9 cellular contexts compared by ENCODE assay signal in genomic region chr12:54229624-54230212, GRCh38. TPM values are rescaled to one million over a fixed set of nuclear protein-coding genes. Genes with fewer than 3 reads are reported as not detected.
A peak's percentile ranks its signal among the peaks of the same experiment; 100 is the strongest.
DNase-seq lines count a peak whose midpoint lies in the region; ATAC-seq and TF ChIP-seq lines count a peak whose summit lies in the region.
"Had no signal": no experiment of that assay in that cellular context is flagged by ENCODE, and none has a peak within 500 bp of the region (broad histone marks: within the 10 kb centered on the region; RNA-seq: fewer than 3 reads in every experiment).

No MANE protein-coding gene starts in this region.

- H3K9ac ChIP-seq in SK-N-SH = peak overlapping the region; percentile 42; the same call in 1 of the 2 replicates
- no peak overlapping the region for H3K9ac ChIP-seq in MM.1S (ENCODE audit: low read length)

- H3K27me3 ChIP-seq in SK-N-SH (ENCODE audit: insufficient read depth) = no peaks in the 10 kb centered on the region
- H3K27me3 ChIP-seq in MM.1S (replicated peaks; ENCODE audit: insufficient read depth, low read length) = no peaks in the 10 kb centered on the region
- H3K27me3 ChIP-seq in spleen (replicated peaks in 1 of 7) = no peaks in the 10 kb centered on the region

- H3K4me2 ChIP-seq in SK-N-SH (peak overlapping the region; percentile 51; the same call in 1 of the 2 replicates), MM.1S (ENCODE audit: low read depth, low read length) (no peak overlapping the region)

- no peak overlapping the region for H3K4me3 ChIP-seq in SK-N-SH (ENCODE audit: low read depth in 2 of 2, low read length in 1 of 2)
- H3K4me3 ChIP-seq in fibroblast of villous mesenchyme (ENCODE audit: low read depth, low read length) = no peak overlapping the region
- H3K4me3 ChIP-seq in MM.1S (ENCODE audit: low read length) = no peak overlapping the region
- no peak overlapping the region for H3K4me3 ChIP-seq in spleen

- peak overlapping the region; percentile 52; the same call in 1 of the 2 replicates for H2AFZ ChIP-seq in SK-N-SH (ENCODE audit: low read depth)
- H2AFZ ChIP-seq in MM.1S (ENCODE audit: low read length) = no peak overlapping the region

- CTCF ChIA-PET in SK-N-SH (lab: Yijun Ruan, JAX) = interaction anchor here (2.1 kb wide), 1 partner anchor 10 kb away, joined by 13 read pairs; no protein-coding TSS in a partner anchor

- H3K36me3 ChIP-seq in SK-N-SH (replicated peaks in 1 of 2; ENCODE audit: control insufficient read depth in 1 of 2, insufficient read depth in 2 of 2, low read length in 1 of 2) = peaks cover 7 to 8% of the 10 kb centered on the region in 2 experiments
- no peaks in the 10 kb centered on the region for H3K36me3 ChIP-seq in MM.1S (replicated peaks; ENCODE audit: insufficient read depth, low read length)
- peaks cover 0 to 8% (median 0%) of the 10 kb centered on the region in 6 donors for H3K36me3 ChIP-seq in spleen

- H3K9me3 Mint-ChIP-seq in progenitor cell of endocrine pancreas (ENCODE audit: low read depth) = no peaks in the 10 kb centered on the region
- H3K9me3 Mint-ChIP-seq: activated CD4-positive, alpha-beta T cell treated with anti-CD3 and anti-CD28 coated beads, Interleukin-2, amount 10 ng/mL, durations not matched to agents 7 days and 5 days had no signal

- H3K27ac Mint-ChIP-seq in progenitor cell of endocrine pancreas = no peak overlapping the region
- H3K27ac Mint-ChIP-seq: activated CD4-positive, alpha-beta T cell treated with anti-CD3 and anti-CD28 coated beads, Interleukin-2, amount 10 ng/mL, durations not matched to agents 7 days and 5 days had no signal

- WGBS in SK-N-SH (ENCODE audit: low lambda C conversion rate) = 38% methylated on average over 4 of the region's 4 CpGs
- 75 to 95% (median 84%) methylated on average over 4 of the region's 4 CpGs for WGBS in spleen, 5 donors

- peaks cover 31% of the 10 kb centered on the region for H3F3A ChIP-seq in SK-N-SH (replicated peaks; ENCODE audit: insufficient read depth)
- H3F3A ChIP-seq in MM.1S (ENCODE audit: insufficient read depth, low read length) = no peaks in the 10 kb centered on the region

- 0 out of 2 replicates have a peak, but pooled peaks cover 3% of the 10 kb centered on the region for H3K79me2 ChIP-seq in SK-N-SH (ENCODE audit: insufficient read depth)
- H3K79me2 ChIP-seq in MM.1S (ENCODE audit: low read length) = no peaks in the 10 kb centered on the region

- intact Hi-C loops in spleen (cut with DNase I; ENCODE audit: low total_unique reads) = no loop called here

- H3K36me3 Mint-ChIP-seq in progenitor cell of endocrine pancreas (ENCODE audit: insufficient read depth) = peaks cover 7% of the 10 kb centered on the region

- peak; percentile 93 for DNase-seq in Caki2 (ENCODE audit: low read depth)
- DNase-seq in SK-N-SH = no peak
- peak; percentile 89 for DNase-seq in fibroblast of villous mesenchyme (ENCODE audit: low read depth)
- peak; percentile 99 for DNase-seq in renal cortical epithelial cell (ENCODE audit: low read depth)
- no peak for DNase-seq in MM.1S
- no peak for DNase-seq in progenitor cell of endocrine pancreas (ENCODE audit: low spot score, unreplicated experiment)
- no peak for DNase-seq in spleen
- DNase-seq: activated CD4-positive, alpha-beta T cell treated with anti-CD3 and anti-CD28 coated beads, Interleukin-2, amount 10 ng/mL, durations not matched to agents 7 days and 5 days had no signal

- H3K4me1 ChIP-seq in SK-N-SH (ENCODE audit: control insufficient read depth in 1 of 2, insufficient read depth in 2 of 2, low read depth in 1 of 2, low read length in 1 of 2) (peaks cover 2 to 17% of the 10 kb centered on the region in 2 experiments; a peak in 3 of 4 replicates), MM.1S (ENCODE audit: low read length) (no peaks in the 10 kb centered on the region), spleen (peaks cover 0 to 33% (median 13%) of the 10 kb centered on the region in 6 donors)

- TF ChIP-seq RAD21 in SK-N-SH (IDR thresholded peaks at IDR 0.05; ENCODE audit: low read length) = no peak

- POLR2A ChIA-PET in SK-N-SH (lab: Yijun Ruan, JAX) = interaction anchor here (0.5 to 1.2 kb wide), 2 partner anchors 56 to 96 kb away, joined by 3 to 4 read pairs; no protein-coding TSS in a partner anchor

- peak overlapping the region; percentile 36 to 88; a peak in 3 of 4 replicates for H3K27ac ChIP-seq in SK-N-SH (ENCODE audit: low read depth in 2 of 2, low read length in 1 of 2)
- no peak overlapping the region for H3K27ac ChIP-seq in MM.1S (ENCODE audit: low read length)
- peak overlapping the region in 1 of 8 donors; percentile 28 for H3K27ac ChIP-seq in spleen

- TF ChIP-seq CTCF in SK-N-SH (IDR thresholded peaks at IDR 0.05) = no peak
- TF ChIP-seq CTCF in fibroblast of villous mesenchyme (IDR thresholded peaks at IDR 0.05; ENCODE audit: insufficient read depth, low read depth, low read length) = no peak
- TF ChIP-seq CTCF in MM.1S (IDR thresholded peaks at IDR 0.05; ENCODE audit: low read length) = no peak
- no peak for TF ChIP-seq CTCF in progenitor cell of endocrine pancreas (IDR thresholded peaks at IDR 0.05; ENCODE audit: unreplicated experiment)
- no peak for TF ChIP-seq CTCF in spleen (IDR thresholded peaks at IDR 0.05 in 8 of 11, conservative IDR thresholded peaks at IDR 0.05 in 3 of 11)

- no peak for TF ChIP-seq POLR2A in spleen (IDR thresholded peaks at IDR 0.05)

- H3K4me3 Mint-ChIP-seq in progenitor cell of endocrine pancreas (ENCODE audit: low read depth) = no peak overlapping the region
- H3K4me3 Mint-ChIP-seq: activated CD4-positive, alpha-beta T cell treated with anti-CD3 and anti-CD28 coated beads, Interleukin-2, amount 10 ng/mL, durations not matched to agents 7 days and 5 days had no signal

- H3K9me3 ChIP-seq in SK-N-SH (no peaks in the 10 kb centered on the region), MM.1S (replicated peaks; ENCODE audit: insufficient read depth, low read length) (no peaks in the 10 kb centered on the region), spleen (no peaks in the 10 kb centered on the region)

- H3K4me1 Mint-ChIP-seq in progenitor cell of endocrine pancreas (ENCODE audit: low read depth) = no peaks in the 10 kb centered on the region

- peak in 1 of 2 experiments; percentile 35; a peak in 1 of 4 replicates for TF ChIP-seq EP300 in SK-N-SH (IDR thresholded peaks at IDR 0.05; ENCODE audit: borderline replicate concordance in 1 of 2, low read depth in 1 of 2, low read length in 1 of 2)

- H3K27me3 Mint-ChIP-seq in progenitor cell of endocrine pancreas = no peaks in the 10 kb centered on the region
- H3K27me3 Mint-ChIP-seq: activated CD4-positive, alpha-beta T cell treated with anti-CD3 and anti-CD28 coated beads, Interleukin-2, amount 10 ng/mL, durations not matched to agents 7 days and 5 days had no signal

- in situ Hi-C loops in Caki2 (cut with HindIII; ENCODE audit: low pct_unique_long_range_greater_than_20kb, low sequenced_read_pairs) = no loop called here

- no peaks in the 10 kb centered on the region for H4K20me1 ChIP-seq in SK-N-SH (ENCODE audit: insufficient read depth)
- H4K20me1 ChIP-seq in MM.1S (ENCODE audit: insufficient read depth, low read length) = no peaks in the 10 kb centered on the region

- ATAC-seq in HG03378 (IDR thresholded peaks at IDR 0.05; ENCODE audit: unreplicated experiment) = no peak

- H3K9me2 ChIP-seq in SK-N-SH (no peaks in the 10 kb centered on the region), MM.1S (replicated peaks; ENCODE audit: insufficient read depth, low read length) (no peaks in the 10 kb centered on the region)

TF ChIP-seq in SK-N-SH, 30 proteins besides CTCF, POLR2A, EP300 and RAD21 (continues in another document):
- TF ChIP-seq SIN3A (IDR thresholded peaks at IDR 0.05; ENCODE audit: borderline replicate concordance, low read depth, low read length) (0 out of 2 replicates have a peak, but pooled peaks have one; percentile 36), TCF12 (IDR thresholded peaks at IDR 0.05) (peak; percentile 62), TAF1 (IDR thresholded peaks at IDR 0.05; ENCODE audit: borderline replicate concordance, low read depth, low read length) (no peak; the same call in 1 of the 2 replicates), JUND (IDR thresholded peaks at IDR 0.05) (peak; percentile 79), RCOR1 (IDR thresholded peaks at IDR 0.05; ENCODE audit: low read length) (no peak), POLR2AphosphoS5 (IDR thresholded peaks at IDR 0.05; ENCODE audit: low read depth, low read length) (peak; percentile 35; the same call in 1 of the 2 replicates), FOXJ3 (CRISPR knock-in tag; IDR thresholded peaks at IDR 0.05) (no peak), NRF1 (IDR thresholded peaks at IDR 0.05; ENCODE audit: low read depth, low read length) (no peak), TEAD4 (IDR thresholded peaks at IDR 0.05; ENCODE audit: borderline replicate concordance, insufficient read depth) (no peak), YY1 (IDR thresholded peaks at IDR 0.05; ENCODE audit: low read depth) (no peak; the same call in 1 of the 2 replicates)

RNA-seq across cellular contexts. Expression of gene SMUG1, which starts 40.9 kb away (rescaled TPM):
- 40.5 and 85.2 TPM in 2 replicates for total RNA-seq in Caki2 (2014; rRNA removed; shearing (Covaris generic); ENCODE audit: low replicate concordance)
- polyA plus RNA-seq in SK-N-SH (2012; rRNA removed) = 61.3 and 78.4 TPM in 2 replicates
- 42.3 and 50.3 TPM in 2 replicates for polyA plus RNA-seq in SK-N-SH (2012; cell fraction: cytosol; rRNA removed)
- polyA plus RNA-seq in SK-N-SH (2012; cell fraction: nucleus; rRNA removed) = 113 and 138 TPM in 2 replicates
- 25.4 and 29.4 TPM in 2 replicates for total RNA-seq in fibroblast of villous mesenchyme
- total RNA-seq in renal cortical epithelial cell = 22.3 and 41.0 TPM in 2 replicates
- total RNA-seq in progenitor cell of endocrine pancreas = 53.1 and 57.6 TPM in 2 replicates
- total RNA-seq in spleen = 10 to 100 TPM; 20.9 to 36.3 (median 23.1) TPM
- 10 to 100 TPM; 24.0 to 42.2 (median 37.4) TPM for polyA plus RNA-seq in spleen

RNA-seq across cellular contexts. Expression of gene CBX5, which starts 50.2 kb away (rescaled TPM):
- 40.4 and 44.3 TPM in 2 replicates for total RNA-seq in Caki2 (2014; rRNA removed; shearing (Covaris generic); ENCODE audit: low replicate concordance)
- polyA plus RNA-seq in SK-N-SH (2012; rRNA removed) (11.6 and 14.1 TPM in 2 replicates), spleen (1 to 10 TPM; 6.5 to 8.8 (median 6.5) TPM)
- polyA plus RNA-seq in SK-N-SH (2012; cell fraction: cytosol; rRNA removed) = 15.2 and 17.9 TPM in 2 replicates
- 8.3 and 12.6 TPM in 2 replicates for polyA plus RNA-seq in SK-N-SH (2012; cell fraction: nucleus; rRNA removed)
- total RNA-seq in fibroblast of villous mesenchyme (50.9 and 68.7 TPM in 2 replicates), renal cortical epithelial cell (35.4 and 97.5 TPM in 2 replicates), progenitor cell of endocrine pancreas (261 and 271 TPM in 2 replicates), spleen (10 to 100 TPM; 37.2 to 60.3 (median 48.2) TPM)

RNA-seq across cellular contexts. Expression of gene HNRNPA1, which starts 50.8 kb away (rescaled TPM):
- total RNA-seq in Caki2 (2014; rRNA removed; shearing (Covaris generic); ENCODE audit: low replicate concordance) = 111 and 112 TPM in 2 replicates
- polyA plus RNA-seq in SK-N-SH (2012; rRNA removed) (773 and 841 TPM in 2 replicates), spleen (1,000 to 10,000 TPM; 1,074 to 1,168 (median 1,166) TPM)
- 1,054 and 1,304 TPM in 2 replicates for polyA plus RNA-seq in SK-N-SH (2012; cell fraction: cytosol; rRNA removed)
- 350 and 539 TPM in 2 replicates for polyA plus RNA-seq in SK-N-SH (2012; cell fraction: nucleus; rRNA removed)
- total RNA-seq in fibroblast of villous mesenchyme (242 and 251 TPM in 2 replicates), renal cortical epithelial cell (324 and 386 TPM in 2 replicates), progenitor cell of endocrine pancreas (2,514 and 2,551 TPM in 2 replicates), spleen (100 to 1,000 TPM; 511 to 957 (median 742) TPM)

Comparison
In these comparisons a context has a peak if more than half of its experiments do, and no peak if none do; other contexts are left out.
1. DNase-seq: peak in Caki2 (single experiment), fibroblast of villous mesenchyme (single experiment) and renal cortical epithelial cell (single experiment); none in SK-N-SH (single experiment), MM.1S (single experiment), progenitor cell of endocrine pancreas (single experiment) and spleen (single experiment).